In the genomic region with DNA sequence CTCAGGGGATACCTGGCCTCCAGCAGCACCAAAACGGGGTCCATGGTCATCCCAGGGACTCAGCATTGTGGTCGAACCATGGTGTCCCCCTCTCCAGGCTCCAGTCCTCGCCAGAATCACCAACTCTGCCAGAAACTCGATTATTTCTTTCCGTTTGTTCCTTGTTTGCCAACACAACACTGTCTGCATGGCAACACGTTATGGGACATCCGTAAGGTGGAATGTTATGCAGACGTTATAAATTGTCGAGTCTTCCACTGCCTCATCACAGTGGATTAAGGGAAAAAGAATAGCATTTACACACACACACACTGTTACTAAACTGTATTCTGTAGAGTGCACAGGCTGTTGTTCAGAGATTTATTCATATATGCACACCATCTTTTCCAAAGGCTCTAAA, we compare ENCODE assay signal across 19 cellular contexts. TPM values are rescaled to one million over a fixed set of nuclear protein-coding genes. Genes with fewer than 3 reads are reported as not detected.
DNase-seq lines count a peak whose midpoint lies in the region; ATAC-seq and TF ChIP-seq lines count a peak whose summit lies in the region.
"Had no signal": no experiment of that assay in that cellular context is flagged by ENCODE, and none has a peak within 500 bp of the region (broad histone marks: within the 10 kb centered on the region; RNA-seq: fewer than 3 reads in every experiment).

No MANE protein-coding gene starts in this region.

- TF ChIP-seq POLR2A in esophagus muscularis mucosa (IDR thresholded peaks at IDR 0.05; ENCODE audit: low read depth): no peak

- peaks cover 0 to 18% (median 8%) of the 10 kb centered on the region in 9 donors for H3K36me3 ChIP-seq in heart right ventricle
- peaks cover 0 to 12% (median 7%) of the 10 kb centered on the region in 4 donors for H3K36me3 ChIP-seq in esophagus muscularis mucosa

- H3K4me3 ChIP-seq in heart right ventricle (no peak overlapping the region), esophagus muscularis mucosa (no peak overlapping the region)
- H3K4me3 ChIP-seq: BLaER1 treated with 17β-estradiol and CSF1 and Interleukin-3, amounts not matched to agents 10 nM and 100 nM; GM12878; SK-N-MC had no signal

- intact Hi-C loops in Right ventricle myocardium superior (cut with DNase I): loop anchor here (10.0 kb wide), 1 partner anchor 91 kb away; no protein-coding TSS in a partner anchor
- intact Hi-C loops in heart right ventricle (cut with DNase I): loop anchor here in 6 of 10 donors (2.0 to 10.0 kb wide), 3 partner anchors 25 to 91 kb away; no protein-coding TSS in a partner anchor
- intact Hi-C loops in esophagus muscularis mucosa (cut with DNase I): no loop called here

- peaks cover 0 to 5% (median 0%) of the 10 kb centered on the region in 7 donors for H3K27me3 ChIP-seq in heart right ventricle
- H3K27me3 ChIP-seq in esophagus muscularis mucosa: no peaks in the 10 kb centered on the region

- WGBS in heart right ventricle, 2 donors: 71 to 79% methylated on average over 9 of the region's 9 CpGs
- WGBS in esophagus muscularis mucosa: 34% methylated on average over 9 of the region's 9 CpGs

- ATAC-seq in Right ventricle myocardium superior (ENCODE audit: poor library complexity) (no peak), heart right ventricle (no peak), T-helper 17 cell (no peak), HG03039 (IDR thresholded peaks at IDR 0.05; ENCODE audit: unreplicated experiment) (no peak), GM21360 (IDR thresholded peaks at IDR 0.05; ENCODE audit: unreplicated experiment) (no peak), GM19351 (IDR thresholded peaks at IDR 0.05; ENCODE audit: unreplicated experiment) (no peak)
- ATAC-seq: GM12878 had no signal

- TF ChIP-seq CTCF in heart right ventricle (IDR thresholded peaks at IDR 0.05) (no peak), esophagus muscularis mucosa (IDR thresholded peaks at IDR 0.05) (no peak)

- H3K27me3 Mint-ChIP-seq in T-helper 17 cell: peaks cover 25% of the 10 kb centered on the region

- no peak overlapping the region for H3K27ac Mint-ChIP-seq in T-helper 17 cell

- DNase-seq in Right ventricle myocardium superior: peak; percentile 14
- DNase-seq in heart right ventricle: no peak
- DNase-seq in T-helper 17 cell: no peak
- DNase-seq in esophagus muscularis mucosa (ENCODE audit: extremely low spot score): no peak
- DNase-seq: CD4-positive, alpha-beta T cell; NCI-H1048; NCI-H1417; NCI-H1694; NCI-H2029 treated with DMSO at 0.1 percent for 48 hours; NCI-H2227 treated with DMSO at 0.1 percent for 48 hours; NCI-H526 treated with DMSO at 0.1 percent for 48 hours; SHP77 treated with DMSO at 0.1 percent for 48 hours had no signal

- H3K4me3 Mint-ChIP-seq in T-helper 17 cell: peak overlapping the region; percentile 21
- H3K4me3 Mint-ChIP-seq: CD4-positive, alpha-beta T cell had no signal

- peaks cover 12 to 55% (median 39%) of the 10 kb centered on the region in 9 donors for H3K4me1 ChIP-seq in heart right ventricle
- peaks cover 31 to 55% (median 52%) of the 10 kb centered on the region in 4 donors for H3K4me1 ChIP-seq in esophagus muscularis mucosa

- H3K9me3 ChIP-seq in heart right ventricle: no peaks in the 10 kb centered on the region
- no peaks in the 10 kb centered on the region for H3K9me3 ChIP-seq in T-helper 17 cell (ENCODE audit: control insufficient read depth, low read length, poor library complexity, severe bottlenecking)
- H3K9me3 ChIP-seq in esophagus muscularis mucosa: no peaks in the 10 kb centered on the region
- H3K9me3 ChIP-seq: BLaER1 treated with 17β-estradiol and CSF1 and Interleukin-3, amounts not matched to agents 10 nM and 100 nM had no signal

- no peak for TF ChIP-seq EP300 in esophagus muscularis mucosa (IDR thresholded peaks at IDR 0.05)

- H3K27ac ChIP-seq in heart right ventricle (no peak overlapping the region), esophagus muscularis mucosa (replicated peaks in 1 of 4) (peak overlapping the region; percentile 17 to 45 (median 36))
- H3K27ac ChIP-seq: BLaER1 treated with 17β-estradiol and CSF1 and Interleukin-3, amounts not matched to agents 10 nM and 100 nM; RWPE1; SK-N-MC had no signal

- H3K4me1 Mint-ChIP-seq in T-helper 17 cell: peaks cover 26% of the 10 kb centered on the region

- no peaks in the 10 kb centered on the region for H3K36me3 Mint-ChIP-seq in T-helper 17 cell (ENCODE audit: low read depth)

RNA-seq across cellular contexts. Expression of a gene that starts 52.5 kb away (rescaled TPM):
- total RNA-seq in Right ventricle myocardium superior: 868 TPM
- total RNA-seq in heart right ventricle: 1,000 to 10,000 TPM in 2 of 10 donors, 100 to 1,000 TPM in 8; 827 to 1,102 (median 884) TPM
- polyA plus RNA-seq in heart right ventricle: 1,000 to 10,000 TPM; 1,113 to 2,488 TPM
- 1,000 to 10,000 TPM; 3,315 to 3,401 TPM for total RNA-seq in T-helper 17 cell
- 1,000 to 10,000 TPM in 2 of 4 donors, 100 to 1,000 TPM in 2; 784 to 1,554 (median 1,100) TPM for total RNA-seq in esophagus muscularis mucosa

Comparison
In these comparisons a context has a peak if more than half of its experiments do, and no peak if none do; other contexts are left out.
1. H3K27ac ChIP-seq: peak in esophagus muscularis mucosa (4 of 4); none in heart right ventricle (0 of 10).